8 cellular contexts compared by ENCODE assay signal in genomic region chr16:9047689-9048301, GRCh38. TPM values are rescaled to one million over a fixed set of nuclear protein-coding genes. Genes with fewer than 3 reads are reported as not detected.
DNase-seq lines count a peak whose midpoint lies in the region; ATAC-seq and TF ChIP-seq lines count a peak whose summit lies in the region.

No MANE protein-coding gene starts in this region.

- intact Hi-C loops in activated T-helper 1 cell treated with anti-CD3 and anti-CD28 coated beads, Interleukin-12 subunit alpha, Interleukin-12 subunit beta, Interleukin-2, Interleukin-4 antibody, amounts not matched to agents 30 ng/mL and 10 ng/mL and 1 ng/mL, durations not matched to agents 14 hours and 24 hours and 36 hours (cut with micrococcal nuclease), result loop anchor here (1.0 to 5.0 kb wide), 5 partner anchors 21 to 250 kb away; partner anchors contain the start of genes HAPSTR1, PMM2, TMEM186 and USP7

- peak overlapping the region; percentile 61 for H3K27ac Mint-ChIP-seq in activated T-helper 1 cell treated with anti-CD3 and anti-CD28 coated beads, Interleukin-12 subunit alpha, Interleukin-12 subunit beta, Interleukin-2, Interleukin-4 antibody, amounts not matched to agents 30 ng/mL and 10 ng/mL and 1 ng/mL, durations not matched to agents 14 hours and 24 hours and 36 hours

- H3K4me3 ChIP-seq in foreskin fibroblast (ENCODE audit: low read depth in 1 of 2, low read length in 2 of 2), result no peak overlapping the region

- H3K9me3 Mint-ChIP-seq in activated T-helper 1 cell treated with anti-CD3 and anti-CD28 coated beads, Interleukin-12 subunit alpha, Interleukin-12 subunit beta, Interleukin-2, Interleukin-4 antibody, amounts not matched to agents 30 ng/mL and 10 ng/mL and 1 ng/mL, durations not matched to agents 14 hours and 24 hours and 36 hours, result peaks cover 10% of the 10 kb centered on the region

- TF ChIP-seq CTCF in foreskin fibroblast (IDR thresholded peaks at IDR 0.05; ENCODE audit: low read depth, low read length), result no peak

- H3K27me3 Mint-ChIP-seq in activated T-helper 1 cell treated with anti-CD3 and anti-CD28 coated beads, Interleukin-12 subunit alpha, Interleukin-12 subunit beta, Interleukin-2, Interleukin-4 antibody, amounts not matched to agents 30 ng/mL and 10 ng/mL and 1 ng/mL, durations not matched to agents 14 hours and 24 hours and 36 hours (ENCODE audit: insufficient read depth), result no peaks in the 10 kb centered on the region

- peaks cover 27% of the 10 kb centered on the region for H3K4me1 Mint-ChIP-seq in activated T-helper 1 cell treated with anti-CD3 and anti-CD28 coated beads, Interleukin-12 subunit alpha, Interleukin-12 subunit beta, Interleukin-2, Interleukin-4 antibody, amounts not matched to agents 30 ng/mL and 10 ng/mL and 1 ng/mL, durations not matched to agents 14 hours and 24 hours and 36 hours (ENCODE audit: low read depth)

- ATAC-seq in HG03045 (IDR thresholded peaks at IDR 0.05; ENCODE audit: unreplicated experiment), result peak; percentile 75

- peaks cover 1% of the 10 kb centered on the region for H3K36me3 Mint-ChIP-seq in activated T-helper 1 cell treated with anti-CD3 and anti-CD28 coated beads, Interleukin-12 subunit alpha, Interleukin-12 subunit beta, Interleukin-2, Interleukin-4 antibody, amounts not matched to agents 30 ng/mL and 10 ng/mL and 1 ng/mL, durations not matched to agents 14 hours and 24 hours and 36 hours (ENCODE audit: low read depth)

- DNase-seq in NCI-H748 (lab: John Stamatoyannopoulos, UW; ENCODE audit: unreplicated experiment) (peak; percentile 9), NCI-H748 treated with DMSO at 0.1 percent for 48 hours (lab: John Stamatoyannopoulos, UW) (no peak), NOMO-1 treated with dmso at 0.1 percent for 144 hours (lab: John Stamatoyannopoulos, UW; ENCODE audit: unreplicated experiment) (peak; percentile 66), foreskin fibroblast (peak; percentile 99 to 100), non-pigmented ciliary epithelial cell (ENCODE audit: low read depth) (peak; percentile 95)
- peak; percentile 53 for DNase-seq in activated T-helper 1 cell treated with anti-CD3 and anti-CD28 coated beads, Interleukin-12 subunit alpha, Interleukin-12 subunit beta, Interleukin-2, Interleukin-4 antibody, amounts not matched to agents 30 ng/mL and 10 ng/mL and 1 ng/mL, durations not matched to agents 14 hours and 24 hours and 36 hours (ENCODE audit: low spot score)

- H3K4me3 Mint-ChIP-seq in activated T-helper 1 cell treated with anti-CD3 and anti-CD28 coated beads, Interleukin-12 subunit alpha, Interleukin-12 subunit beta, Interleukin-2, Interleukin-4 antibody, amounts not matched to agents 30 ng/mL and 10 ng/mL and 1 ng/mL, durations not matched to agents 14 hours and 24 hours and 36 hours, result peak overlapping the region; percentile 20

- peak overlapping the region; percentile 65 for H3K27ac ChIP-seq in temporal lobe (ENCODE audit: low read depth, low read length)

RNA-seq across cellular contexts. Expression of gene HAPSTR1, which starts 43.6 kb away (rescaled TPM):
- 55.2 and 59.1 TPM in 2 replicates for total RNA-seq in activated T-helper 1 cell treated with anti-CD3 and anti-CD28 coated beads, Interleukin-12 subunit alpha, Interleukin-12 subunit beta, Interleukin-2, Interleukin-4 antibody, amounts not matched to agents 30 ng/mL and 10 ng/mL and 1 ng/mL, durations not matched to agents 14 hours and 24 hours and 36 hours
- total RNA-seq in temporal lobe, result 91.7 TPM
